Comparison of ENCODE assay signal across 12 cellular contexts in the genomic region with DNA sequence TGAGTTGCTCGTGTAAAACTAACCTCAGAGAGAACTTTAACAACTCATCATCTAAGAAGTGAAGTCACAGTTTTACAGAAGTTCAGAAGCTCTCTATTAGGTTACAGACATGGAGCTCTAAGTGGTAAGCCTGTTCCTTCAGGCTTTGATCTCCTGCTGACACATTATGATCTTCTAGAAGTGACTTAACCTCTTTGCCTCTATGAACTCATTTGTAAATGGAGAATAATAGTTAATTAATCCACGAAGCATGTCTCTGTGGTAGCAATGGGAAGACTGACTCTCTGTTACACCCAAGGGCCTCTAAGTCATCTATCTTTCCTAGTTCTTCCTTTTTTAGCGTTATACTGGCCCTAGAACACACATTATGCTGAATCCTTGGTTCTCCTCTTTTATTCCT.
DNase-seq lines count a peak whose midpoint lies in the region; ATAC-seq and TF ChIP-seq lines count a peak whose summit lies in the region.
"Had no signal": no experiment of that assay in that cellular context is flagged by ENCODE, and none has a peak within 500 bp of the region (broad histone marks: within the 10 kb centered on the region; RNA-seq: fewer than 3 reads in every experiment).

No MANE protein-coding gene starts in this region.

- H3K4me2 ChIP-seq in osteoblast (ENCODE audit: insufficient read depth, low read length), result no peak overlapping the region

- H3K9me3 ChIP-seq in osteoblast (ENCODE audit: low read depth, low read length), result no peaks in the 10 kb centered on the region
- H3K9me3 ChIP-seq: thyroid gland had no signal

- H3K36me3 ChIP-seq in osteoblast (ENCODE audit: insufficient read depth, low read length), result no peaks in the 10 kb centered on the region
- H3K36me3 ChIP-seq: thyroid gland had no signal

- H3K27ac ChIP-seq in epithelial cell of prostate (peak overlapping the region; percentile 97), osteoblast (ENCODE audit: low read depth, low read length) (peak overlapping the region; percentile 48)
- H3K27ac ChIP-seq: thyroid gland had no signal

- H3K4me3 ChIP-seq in osteoblast (ENCODE audit: insufficient read depth, low read length), result no peak overlapping the region
- H3K4me3 ChIP-seq: lung, thyroid gland had no signal

- TF ChIP-seq CTCF in osteoblast (IDR thresholded peaks at IDR 0.05; ENCODE audit: extremely low read depth, low read depth, low read length), result no peak

- peak overlapping the region; percentile 7 for H2AFZ ChIP-seq in osteoblast (ENCODE audit: low read length)

- peaks cover 22% of the 10 kb centered on the region for H3K4me1 ChIP-seq in osteoblast (ENCODE audit: insufficient read depth, low read length)

- H4K20me1 ChIP-seq in osteoblast (ENCODE audit: insufficient read depth, low read length), result no peaks in the 10 kb centered on the region

- no peaks in the 10 kb centered on the region for H3K79me2 ChIP-seq in osteoblast (ENCODE audit: insufficient read depth, low read length)

- ATAC-seq in GM19023 (IDR thresholded peaks at IDR 0.05; ENCODE audit: unreplicated experiment), result peak; percentile 45

- DNase-seq in HT1080 (ENCODE audit: low read depth), result peak; percentile 83
- DNase-seq in epithelial cell of prostate (ENCODE audit: low read depth, low spot score), result peak; percentile 90
- DNase-seq in osteoblast (ENCODE audit: insufficient read length, low spot score, missing footprints), result no peak
- no peak for DNase-seq in NCI-H2081 treated with DMSO at 0.1 percent for 48 hours (lab: John Stamatoyannopoulos, UW)
- DNase-seq in NCI-H2107 (lab: John Stamatoyannopoulos, UW), result no peak
- DNase-seq in retina, result no peak
- DNase-seq: CD8-positive, alpha-beta memory T cell; hypothalamus; T-helper 1 cell; thyroid gland had no signal

- no peaks in the 10 kb centered on the region for H3K27me3 ChIP-seq in osteoblast (ENCODE audit: insufficient read depth, low read length)
- H3K27me3 ChIP-seq: thyroid gland had no signal

Comparison
In these comparisons a context has a peak if more than half of its experiments do, and no peak if none do; other contexts are left out.
1. DNase-seq: peak in HT1080 (single experiment) and epithelial cell of prostate (single experiment); none in osteoblast (single experiment), NCI-H2081 treated with DMSO at 0.1 percent for 48 hours (single experiment), NCI-H2107 (single experiment) and retina (single experiment).